1 cellular context compared by ENCODE assay signal in genomic region chr2:232966122-232966521, GRCh38.
A peak's percentile ranks its signal among the peaks of the same experiment; 100 is the strongest.
TF ChIP-seq lines count a peak whose summit lies in the region.

No MANE protein-coding gene starts in this region.

TF ChIP-seq in WTC11, 78 proteins besides CTCF, POLR2A, EP300 and RAD21 (continued from another document):
- TF ChIP-seq NR3C1 (CRISPR knock-in tag; conservative IDR thresholded peaks at IDR 0.05; ENCODE audit: low read depth) (no peak), ARID4B (CRISPR knock-in tag; IDR thresholded peaks at IDR 0.05; ENCODE audit: borderline replicate concordance) (no peak), TEAD1 (CRISPR knock-in tag; IDR thresholded peaks at IDR 0.05) (0 out of 2 replicates have a peak, but pooled peaks have one; percentile 39), SOX15 (CRISPR knock-in tag; IDR thresholded peaks at IDR 0.05) (no peak), GTF2I (CRISPR knock-in tag; conservative IDR thresholded peaks at IDR 0.05) (no peak; the same call in 1 of the 2 replicates), ZNF281 (CRISPR knock-in tag; IDR thresholded peaks at IDR 0.05) (0 out of 2 replicates have a peak, but pooled peaks have one; percentile 14)
- TF ChIP-seq, protein P1, sequence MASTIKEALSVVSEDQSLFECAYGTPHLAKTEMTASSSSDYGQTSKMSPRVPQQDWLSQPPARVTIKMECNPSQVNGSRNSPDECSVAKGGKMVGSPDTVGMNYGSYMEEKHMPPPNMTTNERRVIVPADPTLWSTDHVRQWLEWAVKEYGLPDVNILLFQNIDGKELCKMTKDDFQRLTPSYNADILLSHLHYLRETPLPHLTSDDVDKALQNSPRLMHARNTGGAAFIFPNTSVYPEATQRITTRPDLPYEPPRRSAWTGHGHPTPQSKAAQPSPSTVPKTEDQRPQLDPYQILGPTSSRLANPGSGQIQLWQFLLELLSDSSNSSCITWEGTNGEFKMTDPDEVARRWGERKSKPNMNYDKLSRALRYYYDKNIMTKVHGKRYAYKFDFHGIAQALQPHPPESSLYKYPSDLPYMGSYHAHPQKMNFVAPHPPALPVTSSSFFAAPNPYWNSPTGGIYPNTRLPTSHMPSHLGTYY (CRISPR knock-in tag; IDR thresholded peaks at IDR 0.05), result no peak
- TF ChIP-seq, protein P2, sequence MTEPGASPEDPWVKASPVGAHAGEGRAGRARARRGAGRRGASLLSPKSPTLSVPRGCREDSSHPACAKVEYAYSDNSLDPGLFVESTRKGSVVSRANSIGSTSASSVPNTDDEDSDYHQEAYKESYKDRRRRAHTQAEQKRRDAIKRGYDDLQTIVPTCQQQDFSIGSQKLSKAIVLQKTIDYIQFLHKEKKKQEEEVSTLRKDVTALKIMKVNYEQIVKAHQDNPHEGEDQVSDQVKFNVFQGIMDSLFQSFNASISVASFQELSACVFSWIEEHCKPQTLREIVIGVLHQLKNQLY (CRISPR knock-in tag; IDR thresholded peaks at IDR 0.05), result no peak
